Comparison of ENCODE assay signal across 21 cellular contexts in genomic region chr19:50747141-50747540, GRCh38. TPM values are rescaled to one million over a fixed set of nuclear protein-coding genes. Genes with fewer than 3 reads are reported as not detected.
"Had no signal": no experiment of that assay in that cellular context is flagged by ENCODE, and none has a peak within 500 bp of the region (broad histone marks: within the 10 kb centered on the region; RNA-seq: fewer than 3 reads in every experiment).

No MANE protein-coding gene starts in this region.

RNA-seq across cellular contexts. Expression of gene GPR32, which starts 23.1 kb away (rescaled TPM):
- total RNA-seq: activated naive CD4-positive, alpha-beta T cell treated with anti-CD3 and anti-CD28 coated beads for 36 hours; activated naive CD4-positive, alpha-beta T cell treated with anti-CD3 and anti-CD28 coated beads, Interleukin-2, amount 50 U/mL, for 72 hours; activated naive CD8-positive, alpha-beta T cell treated with anti-CD3 and anti-CD28 coated beads for 36 hours; activated naive CD8-positive, alpha-beta T cell treated with anti-CD3 and anti-CD28 coated beads, Interleukin-2, amount 10 ng/mL, durations not matched to agents 7 days and 5 days; activated T-cell treated with anti-CD3 and anti-CD28 coated beads, Interleukin-2, amount 50 U/mL, for 4 hours; activated T-cell treated with anti-CD3 and anti-CD28 coated beads, Interleukin-2, amount 50 U/mL, for 72 hours; activated T-helper 1 cell treated with anti-CD3 and anti-CD28 coated beads, Interleukin-12 subunit alpha, Interleukin-12 subunit beta, Interleukin-2, Interleukin-4 antibody, amounts not matched to agents 30 ng/mL and 10 ng/mL and 1 ng/mL, durations not matched to agents 14 hours and 24 hours and 36 hours; activated T-helper 17 cell treated with anti-CD3 and anti-CD28 coated beads, Interleukin-2, amount 50 U/mL, for 72 hours; activated T-helper 2 cell treated with anti-CD3 and anti-CD28 coated beads, Interferon-gamma antibody, Interleukin-2, Interleukin-4, amounts not matched to agents 10 μg/mL and 5 μg/mL and 100 μg/mL, durations not matched to agents 14 hours and 24 hours and 36 hours; adrenal gland; aorta; ascending aorta; astrocyte; body of pancreas; breast epithelium; bronchial epithelial cell; cardiac muscle cell; cardiac septum; cerebellum; chondrocyte had no signal
- polyA plus RNA-seq: adipose tissue, adrenal gland, aorta, cardiac muscle cell had no signal

RNA-seq across cellular contexts. Expression of gene CLEC11A, which starts 24.0 kb away (rescaled TPM):
- total RNA-seq: ascending aorta, astrocyte had no signal

RNA-seq across cellular contexts. Expression of gene SHANK1, which starts 27.5 kb away (rescaled TPM):
- total RNA-seq: activated naive CD4-positive, alpha-beta T cell treated with anti-CD3 and anti-CD28 coated beads for 36 hours; activated naive CD8-positive, alpha-beta T cell treated with anti-CD3 and anti-CD28 coated beads, Interleukin-2, amount 10 ng/mL, durations not matched to agents 7 days and 5 days; activated T-helper 1 cell treated with anti-CD3 and anti-CD28 coated beads, Interleukin-12 subunit alpha, Interleukin-12 subunit beta, Interleukin-2, Interleukin-4 antibody, amounts not matched to agents 30 ng/mL and 10 ng/mL and 1 ng/mL, durations not matched to agents 14 hours and 24 hours and 36 hours; activated T-helper 17 cell treated with anti-CD3 and anti-CD28 coated beads, Interleukin-2, amount 50 U/mL, for 72 hours; activated T-helper 2 cell treated with anti-CD3 and anti-CD28 coated beads, Interferon-gamma antibody, Interleukin-2, Interleukin-4, amounts not matched to agents 10 μg/mL and 5 μg/mL and 100 μg/mL, durations not matched to agents 14 hours and 24 hours and 36 hours; astrocyte; bronchial epithelial cell had no signal

RNA-seq across cellular contexts. Expression of gene ACP4, which starts 43.1 kb away (rescaled TPM):
- total RNA-seq: activated naive CD4-positive, alpha-beta T cell treated with anti-CD3 and anti-CD28 coated beads for 36 hours; activated naive CD4-positive, alpha-beta T cell treated with anti-CD3 and anti-CD28 coated beads, Interleukin-2, amount 50 U/mL, for 72 hours; activated naive CD8-positive, alpha-beta T cell treated with anti-CD3 and anti-CD28 coated beads for 36 hours; activated naive CD8-positive, alpha-beta T cell treated with anti-CD3 and anti-CD28 coated beads, Interleukin-2, amount 10 ng/mL, durations not matched to agents 7 days and 5 days; activated T-cell treated with anti-CD3 and anti-CD28 coated beads, Interleukin-2, amount 50 U/mL, for 4 hours; activated T-cell treated with anti-CD3 and anti-CD28 coated beads, Interleukin-2, amount 50 U/mL, for 72 hours; activated T-helper 1 cell treated with anti-CD3 and anti-CD28 coated beads, Interleukin-12 subunit alpha, Interleukin-12 subunit beta, Interleukin-2, Interleukin-4 antibody, amounts not matched to agents 30 ng/mL and 10 ng/mL and 1 ng/mL, durations not matched to agents 14 hours and 24 hours and 36 hours; activated T-helper 17 cell treated with anti-CD3 and anti-CD28 coated beads, Interleukin-2, amount 50 U/mL, for 72 hours; activated T-helper 2 cell treated with anti-CD3 and anti-CD28 coated beads, Interferon-gamma antibody, Interleukin-2, Interleukin-4, amounts not matched to agents 10 μg/mL and 5 μg/mL and 100 μg/mL, durations not matched to agents 14 hours and 24 hours and 36 hours; adrenal gland; aorta; ascending aorta; astrocyte; body of pancreas; breast epithelium; bronchial epithelial cell; cardiac muscle cell; cardiac septum; cerebellum; chondrocyte had no signal
- polyA plus RNA-seq: adipose tissue, adrenal gland, aorta had no signal
